17 cellular contexts compared by ENCODE assay signal in the genomic region with DNA sequence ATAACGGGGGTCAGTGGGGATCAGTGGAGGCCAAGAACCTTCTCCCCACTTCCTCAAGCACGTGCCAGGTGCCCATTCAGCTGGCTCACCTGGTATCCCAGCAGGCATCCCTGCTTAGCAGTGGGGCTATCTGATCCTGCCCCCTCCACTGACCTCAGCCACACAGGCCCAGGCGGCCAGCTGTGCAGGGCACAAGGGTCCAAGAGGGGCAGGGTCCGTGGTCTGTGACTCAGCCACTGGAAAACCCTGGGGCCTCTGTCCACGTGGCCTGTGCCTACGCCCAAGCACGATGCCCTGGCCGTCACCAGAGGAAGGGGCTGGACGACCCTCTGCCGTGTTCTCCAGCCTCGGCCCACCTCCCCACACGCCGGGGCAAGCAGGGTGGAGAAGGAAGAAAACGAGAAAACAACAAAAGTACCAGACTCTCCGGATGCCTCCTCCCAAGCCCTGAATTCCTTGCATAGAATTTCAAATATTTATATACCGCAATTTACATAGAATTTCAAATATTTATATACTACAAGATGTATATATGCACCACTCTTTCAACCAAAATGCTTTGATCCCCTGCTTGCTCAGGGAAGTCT.
"Had no signal": no experiment of that assay in that cellular context is flagged by ENCODE, and none has a peak within 500 bp of the region (broad histone marks: within the 10 kb centered on the region; RNA-seq: fewer than 3 reads in every experiment).

No MANE protein-coding gene starts in this region.

- ATAC-seq: activated T-helper 17 cell treated with anti-CD3 and anti-CD28 coated beads, Interleukin-2, amount 50 U/mL, for 72 hours; body of pancreas; left lung; stimulated activated effector memory CD8-positive, alpha-beta T cell treated with anti-CD3 and anti-CD28 coated beads, Interleukin-12 subunit alpha, Interleukin-12 subunit beta, amount 100 ng/mL, for 72 hours; upper lobe of right lung had no signal

- H3K27me3 Mint-ChIP-seq: activated T-helper 17 cell treated with anti-CD3 and anti-CD28 coated beads, Interleukin-2, amount 50 U/mL, for 72 hours had no signal

- H3K4me3 ChIP-seq: adrenal gland, body of pancreas, dorsolateral prefrontal cortex, esophagus muscularis mucosa, heart right ventricle, left lung, SJCRH30, smooth muscle cell, upper lobe of right lung had no signal

- H3K4me1 ChIP-seq: parathyroid adenoma had no signal

- H3K27ac Mint-ChIP-seq: activated naive CD4-positive, alpha-beta T cell treated with anti-CD3 and anti-CD28 coated beads, Interleukin-2, amount 10 ng/mL, durations not matched to agents 7 days and 5 days; activated T-helper 17 cell treated with anti-CD3 and anti-CD28 coated beads, Interleukin-2, amount 50 U/mL, for 72 hours; stimulated activated effector memory CD8-positive, alpha-beta T cell treated with anti-CD3 and anti-CD28 coated beads, Interleukin-12 subunit alpha, Interleukin-12 subunit beta, amount 100 ng/mL, for 72 hours had no signal

- H3K36me3 Mint-ChIP-seq: activated naive CD4-positive, alpha-beta T cell treated with anti-CD3 and anti-CD28 coated beads, Interleukin-2, amount 10 ng/mL, durations not matched to agents 7 days and 5 days had no signal

- H3K9me3 ChIP-seq: adrenal gland, SJCRH30, upper lobe of right lung had no signal

- DNase-seq: activated CD4-positive, alpha-beta T cell treated with anti-CD3 and anti-CD28 coated beads for 4 hours; activated naive CD4-positive, alpha-beta T cell treated with anti-CD3 and anti-CD28 coated beads, Interleukin-2, amount 10 ng/mL, durations not matched to agents 7 days and 5 days; adrenal gland; body of pancreas; dorsolateral prefrontal cortex; foreskin melanocyte; heart right ventricle; islet precursor cell; mesendoderm; SJCRH30; upper lobe of right lung had no signal

- H3K9ac ChIP-seq: parathyroid adenoma had no signal

- H3K27me3 ChIP-seq: adrenal gland, body of pancreas, dorsolateral prefrontal cortex, esophagus muscularis mucosa, heart right ventricle, left lung, SJCRH30, upper lobe of right lung had no signal

- H3K27ac ChIP-seq: adrenal gland, body of pancreas, dorsolateral prefrontal cortex, heart right ventricle, left lung, parathyroid adenoma, SJCRH30, upper lobe of right lung had no signal

- H3K4me3 Mint-ChIP-seq: activated naive CD4-positive, alpha-beta T cell treated with anti-CD3 and anti-CD28 coated beads, Interleukin-2, amount 10 ng/mL, durations not matched to agents 7 days and 5 days; activated T-helper 17 cell treated with anti-CD3 and anti-CD28 coated beads, Interleukin-2, amount 50 U/mL, for 72 hours; stimulated activated effector memory CD8-positive, alpha-beta T cell treated with anti-CD3 and anti-CD28 coated beads, Interleukin-12 subunit alpha, Interleukin-12 subunit beta, amount 100 ng/mL, for 72 hours had no signal

- H3K9me3 Mint-ChIP-seq: activated T-helper 17 cell treated with anti-CD3 and anti-CD28 coated beads, Interleukin-2, amount 50 U/mL, for 72 hours; stimulated activated effector memory CD8-positive, alpha-beta T cell treated with anti-CD3 and anti-CD28 coated beads, Interleukin-12 subunit alpha, Interleukin-12 subunit beta, amount 100 ng/mL, for 72 hours had no signal
